8 cellular contexts compared by ENCODE assay signal in genomic region chr3:114498779-114499370, GRCh38.
A peak's percentile ranks its signal among the peaks of the same experiment; 100 is the strongest.
DNase-seq lines count a peak whose midpoint lies in the region; ATAC-seq and TF ChIP-seq lines count a peak whose summit lies in the region.
"Had no signal": no experiment of that assay in that cellular context is flagged by ENCODE, and none has a peak within 500 bp of the region (broad histone marks: within the 10 kb centered on the region; RNA-seq: fewer than 3 reads in every experiment).

No MANE protein-coding gene starts in this region.

- no peak overlapping the region for H3K4me3 ChIP-seq in HFF-Myc (replicated peaks; ENCODE audit: low read depth, low read length)
- no peak overlapping the region for H3K4me3 ChIP-seq in Panc1 (ENCODE audit: low read depth in 2 of 2, low read length in 2 of 2)
- no peak overlapping the region for H3K4me3 ChIP-seq in fibroblast of lung (replicated peaks in 1 of 4; ENCODE audit: control extremely low read depth in 1 of 4, insufficient read depth in 1 of 4, low read depth in 3 of 4, low read length in 4 of 4)
- no peak overlapping the region for H3K4me3 ChIP-seq in skeletal muscle cell (ENCODE audit: low read depth, low read length)

- TF ChIP-seq CTCF in HFF-Myc (IDR thresholded peaks at IDR 0.05; ENCODE audit: low read depth, low read length, missing control alignments), result no peak
- TF ChIP-seq CTCF in Panc1 (IDR thresholded peaks at IDR 0.05), result no peak
- TF ChIP-seq CTCF in fibroblast of lung (conservative IDR thresholded peaks at IDR 0.05 in 1 of 2, IDR thresholded peaks at IDR 0.05 in 1 of 2; ENCODE audit: low read depth in 1 of 2, low read length in 2 of 2), result no peak

- H3K4me2 ChIP-seq in fibroblast of lung (ENCODE audit: extremely low read depth, insufficient read depth, low read length), result no peak overlapping the region

- intact Hi-C loops in Panc1 (cut with micrococcal nuclease; ENCODE audit: unreplicated experiment), result no loop called here

- H3K27me3 ChIP-seq in Panc1 (ENCODE audit: control insufficient read depth, insufficient read depth, low read length) (no peaks in the 10 kb centered on the region), fibroblast of lung (ENCODE audit: control insufficient read depth, insufficient read depth, low read length) (no peaks in the 10 kb centered on the region)

- H3K9me3 ChIP-seq in Panc1 (ENCODE audit: control insufficient read depth, insufficient read depth, low read depth, low read length) (no peaks in the 10 kb centered on the region), fibroblast of lung (ENCODE audit: control insufficient read depth, insufficient read depth, low read depth, low read length) (no peaks in the 10 kb centered on the region)

- H3K79me2 ChIP-seq in fibroblast of lung (ENCODE audit: control insufficient read depth, insufficient read depth, low read length), result no peaks in the 10 kb centered on the region

- H3K9ac ChIP-seq in fibroblast of lung (ENCODE audit: insufficient read depth, low read length), result no peak overlapping the region

- H3K27ac ChIP-seq in Panc1 (ENCODE audit: low read length) (no peak overlapping the region), fibroblast of lung (ENCODE audit: insufficient read depth, low read length) (no peak overlapping the region)

- TSS peak; percentile 53 for BruUV-seq in Panc1 (replicated peaks; lab: Mats Ljungman, UMichigan)

- H3K4me1 ChIP-seq in Panc1 (ENCODE audit: control insufficient read depth, insufficient read depth, low read length) (no peaks in the 10 kb centered on the region), fibroblast of lung (ENCODE audit: control insufficient read depth, extremely low read depth, insufficient read depth, low read length) (peaks cover 3% of the 10 kb centered on the region)

- no peaks in the 10 kb centered on the region for H4K20me1 ChIP-seq in fibroblast of lung (ENCODE audit: control insufficient read depth, extremely low read depth, insufficient read depth, low read length)

- DNase-seq in HFF-Myc (ENCODE audit: extremely low read depth, low read depth), result peak; percentile 52
- no peak for DNase-seq in Panc1 (ENCODE audit: low read depth, low spot score)
- DNase-seq in fibroblast of lung (ENCODE audit: low read depth in 2 of 2), result peak; percentile 66 to 95
- peak; percentile 83 for DNase-seq in skeletal muscle cell (ENCODE audit: low read depth)
- no peak for DNase-seq in UCSD-AML1 (lab: John Stamatoyannopoulos, UW; ENCODE audit: unreplicated experiment)
- DNase-seq in activated T-cell treated with anti-CD3 and anti-CD28 coated beads, Interleukin-2, amount 50 U/mL, for 48 hours, result no peak

- H2AFZ ChIP-seq in fibroblast of lung (ENCODE audit: low read length), result no peak overlapping the region

- H3K36me3 ChIP-seq in Panc1 (ENCODE audit: control insufficient read depth, insufficient read depth, low read length) (no peaks in the 10 kb centered on the region), fibroblast of lung (ENCODE audit: control insufficient read depth, insufficient read depth, low read length) (no peaks in the 10 kb centered on the region)

- CTCF ChIA-PET in Panc1 (lab: Charles Lee), result interaction anchor here (0.5 kb wide), 1 partner anchor 247 kb away, joined by 3 read pairs; no protein-coding TSS in a partner anchor

- POLR2A ChIA-PET in Panc1 (lab: Charles Lee), result no interaction called here

- ATAC-seq in Panc1 (no peak), HG02840 (IDR thresholded peaks at IDR 0.05; ENCODE audit: low FRiP score, unreplicated experiment) (no peak)
- ATAC-seq: sciatic nerve had no signal

- in situ Hi-C loops in Panc1 (cut with HindIII; ENCODE audit: low pct_unique_long_range_greater_than_20kb, low sequenced_read_pairs), result no loop called here

Comparison
In these comparisons a context has a peak if more than half of its experiments do, and no peak if none do; other contexts are left out.
1. DNase-seq: peak in HFF-Myc (single experiment), fibroblast of lung (2 of 2) and skeletal muscle cell (single experiment); none in Panc1 (single experiment), UCSD-AML1 (single experiment) and activated T-cell treated with anti-CD3 and anti-CD28 coated beads, Interleukin-2, amount 50 U/mL, for 48 hours (0 of 2).